ENCODE assay signal across 9 cellular contexts in genomic region chr11:47714554-47715081, GRCh38. TPM values are rescaled to one million over a fixed set of nuclear protein-coding genes. Genes with fewer than 3 reads are reported as not detected.
A peak's percentile ranks its signal among the peaks of the same experiment; 100 is the strongest.
DNase-seq lines count a peak whose midpoint lies in the region; ATAC-seq, FAIRE-seq and TF ChIP-seq lines count a peak whose summit lies in the region.
"Had no signal": no experiment of that assay in that cellular context is flagged by ENCODE, and none has a peak within 500 bp of the region (broad histone marks: within the 10 kb centered on the region; RNA-seq: fewer than 3 reads in every experiment).

No MANE protein-coding gene starts in this region.

- CTCF ChIA-PET in A549 (lab: Yijun Ruan, JAX) = interaction anchor here (0.8 kb wide), 1 partner anchor 108 kb away, joined by 3 read pairs; no protein-coding TSS in a partner anchor

- peaks cover 20% of the 10 kb centered on the region for H3K36me3 Mint-ChIP-seq in activated naive CD8-positive, alpha-beta T cell treated with anti-CD3 and anti-CD28 coated beads, Interleukin-2, amount 50 U/mL, for 24 hours (ENCODE audit: low read depth)

- peak overlapping the region; percentile 89 for H2AFZ ChIP-seq in hepatocyte

- TF ChIP-seq POLR2A in A549 (IDR thresholded peaks at IDR 0.05; ENCODE audit: low read length) (no peak), spleen (IDR thresholded peaks at IDR 0.05) (no peak)

- TF ChIP-seq RAD21 in A549 (conservative IDR thresholded peaks at IDR 0.05 in 1 of 2, IDR thresholded peaks at IDR 0.05 in 1 of 2) = no peak

- H3K4me3 Mint-ChIP-seq in activated naive CD8-positive, alpha-beta T cell treated with anti-CD3 and anti-CD28 coated beads, Interleukin-2, amount 50 U/mL, for 24 hours = peak overlapping the region; percentile 91

- no peaks in the 10 kb centered on the region for H4K20me1 ChIP-seq in hepatocyte (ENCODE audit: insufficient read depth, poor library complexity, severe bottlenecking)

- TF ChIP-seq CTCF in A549 (IDR thresholded peaks at IDR 0.05) (no peak), hepatocyte (IDR thresholded peaks at IDR 0.05; ENCODE audit: poor library complexity) (no peak), spleen (IDR thresholded peaks at IDR 0.05 in 8 of 11, conservative IDR thresholded peaks at IDR 0.05 in 3 of 11) (no peak)

- H3K4me3 ChIP-seq in A549 = peak overlapping the region; percentile 76
- H3K4me3 ChIP-seq in hepatocyte = peak overlapping the region; percentile 85
- H3K4me3 ChIP-seq in spleen = peak overlapping the region; percentile 55 to 96 (median 82)

- FAIRE-seq in A549 (lab: Jason Lieb, UNC) = no peak
- FAIRE-seq: islet of Langerhans had no signal

- peak; percentile 67 to 68 for ATAC-seq in A549
- peak; percentile 16 for ATAC-seq in GM18511 (IDR thresholded peaks at IDR 0.05; ENCODE audit: unreplicated experiment)
- ATAC-seq in activated naive CD8-positive, alpha-beta T cell treated with anti-CD3 and anti-CD28 coated beads, Interleukin-2, amount 50 U/mL, for 24 hours = no peak
- ATAC-seq in HG02642 (IDR thresholded peaks at IDR 0.05; ENCODE audit: poor library complexity, unreplicated experiment) = no peak

- DNase-seq in A549 (ENCODE audit: low read depth in 1 of 2, low spot score in 1 of 2) (peak in 1 of 2 experiments; percentile 11), NCI-H146 treated with DMSO at 0.1 percent for 48 hours (lab: John Stamatoyannopoulos, UW; ENCODE audit: unreplicated experiment) (peak; percentile 19), hepatocyte (ENCODE audit: low spot score) (peak; percentile 8), spleen (peak; percentile 77), dedifferentiated amniotic fluid mesenchymal stem cell (ENCODE audit: extremely low spot score) (no peak)
- peak; percentile 16 for DNase-seq in activated naive CD8-positive, alpha-beta T cell treated with anti-CD3 and anti-CD28 coated beads, Interleukin-2, amount 50 U/mL, for 24 hours

- H3K4me2 ChIP-seq in A549 (peak overlapping the region; percentile 79), hepatocyte (peak overlapping the region; percentile 85)

- no peaks in the 10 kb centered on the region for H3K9me3 ChIP-seq in A549
- H3K9me3 ChIP-seq in hepatocyte (ENCODE audit: low read depth) = no peaks in the 10 kb centered on the region
- no peaks in the 10 kb centered on the region for H3K9me3 ChIP-seq in spleen

- H3K27me3 ChIP-seq in hepatocyte (no peaks in the 10 kb centered on the region), spleen (replicated peaks in 1 of 7) (no peaks in the 10 kb centered on the region)

- H3K9me2 ChIP-seq in hepatocyte (replicated peaks; ENCODE audit: insufficient read depth) = no peaks in the 10 kb centered on the region

- H3K27ac ChIP-seq in A549 (peak overlapping the region; percentile 85 to 96), hepatocyte (peak overlapping the region; percentile 70), spleen (peak overlapping the region; percentile 64 to 91 (median 83))

- peaks cover 3% of the 10 kb centered on the region for H3K79me2 ChIP-seq in hepatocyte

- H3K4me1 ChIP-seq in A549 (peaks cover 7% of the 10 kb centered on the region), hepatocyte (ENCODE audit: insufficient read depth) (no peaks in the 10 kb centered on the region), spleen (peaks cover 4 to 20% (median 12%) of the 10 kb centered on the region in 6 donors)

- 23% methylated on average over 19 of the region's 19 CpGs for WGBS in A549 (ENCODE audit: missing lambda C conversion rate)
- 39% methylated on average over 19 of the region's 19 CpGs for WGBS in hepatocyte (ENCODE audit: low lambda C conversion rate, missing lambda C conversion rate)
- WGBS in spleen, 5 donors = 20 to 24% (median 23%) methylated on average over 19 of the region's 19 CpGs

- H3K9me3 Mint-ChIP-seq in activated naive CD8-positive, alpha-beta T cell treated with anti-CD3 and anti-CD28 coated beads, Interleukin-2, amount 50 U/mL, for 24 hours = no peaks in the 10 kb centered on the region

- TF ChIP-seq EP300 in A549 (IDR thresholded peaks at IDR 0.05) = no peak

- H3K27ac Mint-ChIP-seq in activated naive CD8-positive, alpha-beta T cell treated with anti-CD3 and anti-CD28 coated beads, Interleukin-2, amount 50 U/mL, for 24 hours = peak overlapping the region; percentile 96

- H3K4me1 Mint-ChIP-seq in activated naive CD8-positive, alpha-beta T cell treated with anti-CD3 and anti-CD28 coated beads, Interleukin-2, amount 50 U/mL, for 24 hours = peaks cover 21% of the 10 kb centered on the region

- no peaks in the 10 kb centered on the region for H3K36me3 ChIP-seq in hepatocyte (replicated peaks; ENCODE audit: insufficient read depth, low read depth)
- H3K36me3 ChIP-seq in spleen = peaks cover 0 to 36% (median 32%) of the 10 kb centered on the region in 6 donors

- POLR2A ChIA-PET in A549 (lab: Yijun Ruan, JAX) = interaction anchor here (0.9 to 1.2 kb wide), 4 partner anchors 15 to 107 kb away, joined by 3 read pairs; no protein-coding TSS in a partner anchor

- intact Hi-C loops in spleen (cut with DNase I; ENCODE audit: low total_unique reads) = no loop called here

- H3K27me3 Mint-ChIP-seq in activated naive CD8-positive, alpha-beta T cell treated with anti-CD3 and anti-CD28 coated beads, Interleukin-2, amount 50 U/mL, for 24 hours = no peaks in the 10 kb centered on the region

TF ChIP-seq in A549, 52 proteins besides CTCF, POLR2A, EP300 and RAD21:
- TF ChIP-seq HDAC2 (IDR thresholded peaks at IDR 0.05) (0 out of 2 replicates have a peak, but pooled peaks have one; percentile 20), HES2 (IDR thresholded peaks at IDR 0.05) (no peak), CHD4 (IDR thresholded peaks at IDR 0.05; ENCODE audit: borderline replicate concordance) (no peak)

RNA-seq across cellular contexts. Expression of gene AGBL2, which starts 0.6 kb away (rescaled TPM):
- polyA plus RNA-seq in A549 (2011; rRNA removed) = 7.4 and 8.3 TPM in 2 replicates
- 3.5 and 4.5 TPM in 2 replicates for polyA plus RNA-seq in A549 (2012; cell fraction: cytosol; rRNA removed)
- polyA plus RNA-seq in A549 (2012; cell fraction: nucleus; rRNA removed) = 10.0 and 30.9 TPM in 2 replicates
- polyA plus RNA-seq in A549 (2017; fragmentation: RNase III; extraction: RNeasy Plus Mini Kit Qiagen cat#74134 plus additional on column Dnase treatment) = 1.9 to 2.4 TPM (median 2.2 TPM) in 3 replicates
- 3.3 and 4.1 TPM in 2 replicates for polyA minus RNA-seq in A549 (2011; rRNA and poly(A)+ RNA removed)
- 2.0 and 2.3 TPM in 2 replicates for total RNA-seq in hepatocyte
- polyA plus RNA-seq in hepatocyte = 2.0 and 5.8 TPM in 2 replicates
- total RNA-seq in spleen = 1 to 10 TPM; 1.1 to 5.1 (median 2.2) TPM
- 1 to 10 TPM; 2.0 to 3.6 (median 2.9) TPM for polyA plus RNA-seq in spleen

RNA-seq across cellular contexts. Expression of gene FNBP4, which starts 52.5 kb away (rescaled TPM):
- 82.0 and 99.5 TPM in 2 replicates for polyA plus RNA-seq in A549 (2011; rRNA removed)
- 37.2 and 46.5 TPM in 2 replicates for polyA plus RNA-seq in A549 (2012; cell fraction: cytosol; rRNA removed)
- polyA plus RNA-seq in A549 (2012; cell fraction: nucleus; rRNA removed) = 154 and 170 TPM in 2 replicates
- polyA plus RNA-seq in A549 (2017; fragmentation: RNase III; extraction: RNeasy Plus Mini Kit Qiagen cat#74134 plus additional on column Dnase treatment) = 51.6 to 58.3 TPM (median 53.8 TPM) in 3 replicates
- 64.8 and 67.8 TPM in 2 replicates for polyA minus RNA-seq in A549 (2011; rRNA and poly(A)+ RNA removed)
- 43.9 and 56.7 TPM in 2 replicates for total RNA-seq in hepatocyte
- 41.6 and 48.7 TPM in 2 replicates for polyA plus RNA-seq in hepatocyte
- total RNA-seq in spleen = 100 to 1,000 TPM; 114 to 217 (median 157) TPM
- 10 to 100 TPM; 32.0 to 59.2 (median 51.2) TPM for polyA plus RNA-seq in spleen

Comparison
In these comparisons a context has a peak if more than half of its experiments do, and no peak if none do; other contexts are left out.
1. ATAC-seq: peak in A549 (2 of 2) and GM18511 (single experiment); none in activated naive CD8-positive, alpha-beta T cell treated with anti-CD3 and anti-CD28 coated beads, Interleukin-2, amount 50 U/mL, for 24 hours (single experiment) and HG02642 (single experiment).
2. Peak in every context shown above with its lines, with median percentiles within 50 percentile points of each other: H3K27ac ChIP-seq and H3K4me3 ChIP-seq.